ENCODE assay signal across 30 cellular contexts in genomic region chr22:48310740-48311139, GRCh38.
"Had no signal": no experiment of that assay in that cellular context is flagged by ENCODE, and none has a peak within 500 bp of the region (broad histone marks: within the 10 kb centered on the region; RNA-seq: fewer than 3 reads in every experiment).

No MANE protein-coding gene starts in this region.

- H3K4me1 ChIP-seq: esophagus squamous epithelium, gastroesophageal sphincter, heart right ventricle had no signal

- H3K27ac Mint-ChIP-seq: activated CD4-positive, alpha-beta memory T cell treated with anti-CD3 and anti-CD28 coated beads, Interleukin-2, amount 10 ng/mL, durations not matched to agents 7 days and 5 days; activated CD4-positive, alpha-beta T cell treated with anti-CD3 and anti-CD28 coated beads, Interleukin-2, amount 10 ng/mL, durations not matched to agents 7 days and 5 days; activated naive CD4-positive, alpha-beta T cell treated with anti-CD3 and anti-CD28 coated beads, Interleukin-2, amount 10 ng/mL, durations not matched to agents 7 days and 5 days; activated naive CD4-positive, alpha-beta T cell treated with anti-CD3 and anti-CD28 coated beads, Interleukin-2, amount 50 U/mL, for 72 hours; activated naive CD8-positive, alpha-beta T cell treated with anti-CD3 and anti-CD28 coated beads, Interleukin-2, amount 10 ng/mL, durations not matched to agents 7 days and 5 days; activated T-cell treated with anti-CD3 and anti-CD28 coated beads, Interleukin-2, amount 50 U/mL, for 24 hours; activated T-cell treated with anti-CD3 and anti-CD28 coated beads, Interleukin-2, amount 50 U/mL, for 72 hours; T-helper 17 cell; T-helper 2 cell treated with Interferon-gamma antibody and Interleukin-4, amounts not matched to agents 5 μg/mL and 100 μg/mL, for 36 hours had no signal

- H3K27me3 Mint-ChIP-seq: activated CD4-positive, alpha-beta memory T cell treated with anti-CD3 and anti-CD28 coated beads, Interleukin-2, amount 10 ng/mL, durations not matched to agents 7 days and 5 days; activated CD4-positive, alpha-beta T cell treated with anti-CD3 and anti-CD28 coated beads, Interleukin-2, amount 10 ng/mL, durations not matched to agents 7 days and 5 days; activated naive CD4-positive, alpha-beta T cell treated with anti-CD3 and anti-CD28 coated beads, Interleukin-2, amount 10 ng/mL, durations not matched to agents 7 days and 5 days; activated naive CD8-positive, alpha-beta T cell treated with anti-CD3 and anti-CD28 coated beads, Interleukin-2, amount 10 ng/mL, durations not matched to agents 7 days and 5 days; activated T-cell treated with anti-CD3 and anti-CD28 coated beads, Interleukin-2, amount 50 U/mL, for 24 hours; T-helper 17 cell had no signal

- H3K36me3 Mint-ChIP-seq: activated naive CD4-positive, alpha-beta T cell treated with anti-CD3 and anti-CD28 coated beads, Interleukin-2, amount 10 ng/mL, durations not matched to agents 7 days and 5 days; activated naive CD8-positive, alpha-beta T cell treated with anti-CD3 and anti-CD28 coated beads, Interleukin-2, amount 10 ng/mL, durations not matched to agents 7 days and 5 days had no signal

- H3K4me3 Mint-ChIP-seq: activated CD4-positive, alpha-beta memory T cell treated with anti-CD3 and anti-CD28 coated beads, Interleukin-2, amount 10 ng/mL, durations not matched to agents 7 days and 5 days; activated CD4-positive, alpha-beta T cell treated with anti-CD3 and anti-CD28 coated beads, Interleukin-2, amount 10 ng/mL, durations not matched to agents 7 days and 5 days; activated naive CD4-positive, alpha-beta T cell treated with anti-CD3 and anti-CD28 coated beads, Interleukin-2, amount 10 ng/mL, durations not matched to agents 7 days and 5 days; activated naive CD8-positive, alpha-beta T cell treated with anti-CD3 and anti-CD28 coated beads, Interleukin-2, amount 10 ng/mL, durations not matched to agents 7 days and 5 days; activated T-cell treated with anti-CD3 and anti-CD28 coated beads, Interleukin-2, amount 50 U/mL, for 24 hours; activated T-cell treated with anti-CD3 and anti-CD28 coated beads, Interleukin-2, amount 50 U/mL, for 72 hours; central memory CD8-positive, alpha-beta T cell; T-helper 17 cell; T-helper 2 cell treated with Interferon-gamma antibody and Interleukin-4, amounts not matched to agents 5 μg/mL and 100 μg/mL, for 36 hours had no signal

- H3K36me3 ChIP-seq: brain microvascular endothelial cell, esophagus squamous epithelium, gastroesophageal sphincter, heart right ventricle had no signal

- H3K27me3 ChIP-seq: brain microvascular endothelial cell had no signal

- FAIRE-seq: astrocyte, bronchial epithelial cell, endometrium, endothelial cell of umbilical vein had no signal

- H3K4me3 ChIP-seq: esophagus squamous epithelium, gastroesophageal sphincter, heart right ventricle had no signal

- H3K9me3 ChIP-seq: esophagus squamous epithelium had no signal

- H3K4me1 Mint-ChIP-seq: activated CD4-positive, alpha-beta memory T cell treated with anti-CD3 and anti-CD28 coated beads, Interleukin-2, amount 10 ng/mL, durations not matched to agents 7 days and 5 days; activated CD4-positive, alpha-beta T cell treated with anti-CD3 and anti-CD28 coated beads, Interleukin-2, amount 10 ng/mL, durations not matched to agents 7 days and 5 days; activated naive CD4-positive, alpha-beta T cell treated with anti-CD3 and anti-CD28 coated beads, Interleukin-2, amount 10 ng/mL, durations not matched to agents 7 days and 5 days; activated naive CD8-positive, alpha-beta T cell treated with anti-CD3 and anti-CD28 coated beads, Interleukin-2, amount 10 ng/mL, durations not matched to agents 7 days and 5 days; central memory CD8-positive, alpha-beta T cell; T-helper 17 cell had no signal

- ATAC-seq: activated naive CD4-positive, alpha-beta T cell treated with anti-CD3 and anti-CD28 coated beads, Interleukin-2, amount 50 U/mL, for 72 hours; activated T-cell treated with anti-CD3 and anti-CD28 coated beads, Interleukin-2, amount 50 U/mL, for 72 hours; gastroesophageal sphincter; heart right ventricle; T-helper 17 cell had no signal

- DNase-seq: activated CD4-positive, alpha-beta memory T cell treated with anti-CD3 and anti-CD28 coated beads, Interleukin-2, amount 10 ng/mL, durations not matched to agents 7 days and 5 days; activated CD4-positive, alpha-beta T cell treated with anti-CD3 and anti-CD28 coated beads for 1 hour; activated CD4-positive, alpha-beta T cell treated with anti-CD3 and anti-CD28 coated beads for 4 hours; activated CD4-positive, alpha-beta T cell treated with anti-CD3 and anti-CD28 coated beads, Interleukin-2, amount 10 ng/mL, durations not matched to agents 7 days and 5 days; activated CD4-positive, alpha-beta T cell treated with anti-CD3 and anti-CD28 coated beads, Interleukin-2, amount 50 U/mL, for 4 hours; activated CD8-positive, alpha-beta memory T cell treated with anti-CD3 and anti-CD28 coated beads, Interleukin-2, amount 50 U/mL, for 48 hours; activated gamma-delta T cell; activated naive CD4-positive, alpha-beta T cell; activated naive CD4-positive, alpha-beta T cell treated with anti-CD3 and anti-CD28 coated beads, Interleukin-2, amount 10 ng/mL, durations not matched to agents 7 days and 5 days; activated naive CD8-positive, alpha-beta T cell treated with anti-CD3 and anti-CD28 coated beads, Interleukin-2, amount 10 ng/mL, durations not matched to agents 7 days and 5 days; activated T-cell treated with anti-CD3 and anti-CD28 coated beads for 4 hours; activated T-cell treated with anti-CD3 and anti-CD28 coated beads, Interleukin-2, amount 50 U/mL, for 24 hours; activated T-cell treated with anti-CD3 and anti-CD28 coated beads, Interleukin-2, amount 50 U/mL, for 72 hours; brain microvascular endothelial cell; effector CD8-positive, alpha-beta T cell; esophagus squamous epithelium; foreskin melanocyte; heart right ventricle; T-helper 1 cell; T-helper 17 cell; T1000 had no signal

- H3K27ac ChIP-seq: brain microvascular endothelial cell, epithelial cell of prostate, esophagus squamous epithelium, gastroesophageal sphincter, heart right ventricle had no signal
